1 cellular context compared by ENCODE assay signal in the genomic region with DNA sequence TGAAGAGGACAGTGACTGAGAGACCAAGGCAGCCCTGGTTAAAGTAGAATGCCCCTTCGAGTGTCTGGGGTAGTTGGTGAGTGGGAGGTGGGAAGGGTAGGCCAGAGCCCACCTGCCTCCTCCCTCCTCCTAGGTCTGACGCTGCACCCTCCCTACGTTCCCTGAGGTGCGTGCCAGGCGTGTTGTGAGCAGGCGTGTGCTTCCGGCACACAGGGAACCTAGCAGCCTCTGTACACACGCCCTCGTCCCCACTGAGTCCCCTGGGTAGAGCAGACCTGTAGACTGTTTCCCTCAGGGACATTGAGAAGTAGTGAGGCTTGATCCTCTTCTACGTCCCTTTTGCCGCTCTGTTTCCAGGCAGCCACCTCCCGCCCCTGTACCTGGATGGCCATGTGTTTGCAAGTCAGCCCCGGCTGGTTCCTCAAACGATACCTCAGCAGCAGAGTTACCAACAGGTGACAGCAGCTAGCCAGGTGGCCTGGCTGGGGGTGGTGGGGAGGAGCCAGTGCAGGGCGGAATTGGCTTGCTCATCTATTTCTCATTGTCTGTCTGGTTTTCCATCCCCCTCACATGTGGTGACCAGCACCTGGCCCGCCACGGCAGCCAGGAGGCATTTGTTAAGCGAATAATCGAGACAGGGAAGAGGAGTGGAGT.
TF ChIP-seq lines count a peak whose summit lies in the region.

No MANE protein-coding gene starts in this region.

TF ChIP-seq in H1, 55 proteins besides CTCF, POLR2A, EP300 and RAD21:
- no peak for TF ChIP-seq SAP30 (IDR thresholded peaks at IDR 0.05; ENCODE audit: insufficient read depth, insufficient replicate concordance, low read length)
- no peak for TF ChIP-seq CBX5 (IDR thresholded peaks at IDR 0.05; ENCODE audit: low read depth, low read length)
- no peak for TF ChIP-seq JUN (IDR thresholded peaks at IDR 0.05; ENCODE audit: low read depth, low read length)
- TF ChIP-seq CHD2 (IDR thresholded peaks at IDR 0.05; ENCODE audit: low read length), result no peak
- TF ChIP-seq SIX5 (IDR thresholded peaks at IDR 0.05; ENCODE audit: low read depth, low read length), result no peak
- TF ChIP-seq, protein P1, sequence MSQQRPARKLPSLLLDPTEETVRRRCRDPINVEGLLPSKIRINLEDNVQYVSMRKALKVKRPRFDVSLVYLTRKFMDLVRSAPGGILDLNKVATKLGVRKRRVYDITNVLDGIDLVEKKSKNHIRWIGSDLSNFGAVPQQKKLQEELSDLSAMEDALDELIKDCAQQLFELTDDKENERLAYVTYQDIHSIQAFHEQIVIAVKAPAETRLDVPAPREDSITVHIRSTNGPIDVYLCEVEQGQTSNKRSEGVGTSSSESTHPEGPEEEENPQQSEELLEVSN (IDR thresholded peaks at IDR 0.05), result no peak
- no peak for TF ChIP-seq TEAD4 (IDR thresholded peaks at IDR 0.05; ENCODE audit: low read depth, low read length)
- TF ChIP-seq SP2 (IDR thresholded peaks at IDR 0.05; ENCODE audit: low read length), result no peak
- no peak for TF ChIP-seq CEBPB (IDR thresholded peaks at IDR 0.05; ENCODE audit: low read depth, low read length)
- no peak for TF ChIP-seq CHD1 (IDR thresholded peaks at IDR 0.05; ENCODE audit: low read depth, low read length)
- no peak for TF ChIP-seq HDAC2 (IDR thresholded peaks at IDR 0.05; ENCODE audit: borderline replicate concordance in 1 of 2, low read depth in 2 of 2, low read length in 2 of 2)
- no peak for TF ChIP-seq RNF2 (IDR thresholded peaks at IDR 0.05; ENCODE audit: borderline replicate concordance, low read depth, low read length, missing control alignments, poor library complexity, severe bottlenecking)
- no peak for TF ChIP-seq BRCA1 (IDR thresholded peaks at IDR 0.05; ENCODE audit: low read depth, low read length)
- TF ChIP-seq EZH2 (IDR thresholded peaks at IDR 0.05; ENCODE audit: low read depth, low read length, severe bottlenecking), result no peak
- TF ChIP-seq JUND (IDR thresholded peaks at IDR 0.05; ENCODE audit: low read length), result no peak
- no peak for TF ChIP-seq SIRT6 (IDR thresholded peaks at IDR 0.05; ENCODE audit: low read length)
